In genomic region chr1:173562813-173563212, GRCh38 we compare ENCODE assay signal across 1 cellular context.
TF ChIP-seq lines count a peak whose summit lies in the region.

No MANE protein-coding gene starts in this region.

TF ChIP-seq in WTC11, 78 proteins besides CTCF, POLR2A, EP300 and RAD21 (continued from another document):
- no peak for TF ChIP-seq ZMAT4 (CRISPR knock-in tag; IDR thresholded peaks at IDR 0.05)
- no peak for TF ChIP-seq TEAD4 (CRISPR knock-in tag; IDR thresholded peaks at IDR 0.05)
- TF ChIP-seq, protein P1, sequence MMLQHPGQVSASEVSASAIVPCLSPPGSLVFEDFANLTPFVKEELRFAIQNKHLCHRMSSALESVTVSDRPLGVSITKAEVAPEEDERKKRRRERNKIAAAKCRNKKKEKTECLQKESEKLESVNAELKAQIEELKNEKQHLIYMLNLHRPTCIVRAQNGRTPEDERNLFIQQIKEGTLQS (CRISPR knock-in tag; conservative IDR thresholded peaks at IDR 0.05): no peak
- no peak for TF ChIP-seq ELF4 (CRISPR knock-in tag; IDR thresholded peaks at IDR 0.05; ENCODE audit: low read depth)
- TF ChIP-seq, protein P2, sequence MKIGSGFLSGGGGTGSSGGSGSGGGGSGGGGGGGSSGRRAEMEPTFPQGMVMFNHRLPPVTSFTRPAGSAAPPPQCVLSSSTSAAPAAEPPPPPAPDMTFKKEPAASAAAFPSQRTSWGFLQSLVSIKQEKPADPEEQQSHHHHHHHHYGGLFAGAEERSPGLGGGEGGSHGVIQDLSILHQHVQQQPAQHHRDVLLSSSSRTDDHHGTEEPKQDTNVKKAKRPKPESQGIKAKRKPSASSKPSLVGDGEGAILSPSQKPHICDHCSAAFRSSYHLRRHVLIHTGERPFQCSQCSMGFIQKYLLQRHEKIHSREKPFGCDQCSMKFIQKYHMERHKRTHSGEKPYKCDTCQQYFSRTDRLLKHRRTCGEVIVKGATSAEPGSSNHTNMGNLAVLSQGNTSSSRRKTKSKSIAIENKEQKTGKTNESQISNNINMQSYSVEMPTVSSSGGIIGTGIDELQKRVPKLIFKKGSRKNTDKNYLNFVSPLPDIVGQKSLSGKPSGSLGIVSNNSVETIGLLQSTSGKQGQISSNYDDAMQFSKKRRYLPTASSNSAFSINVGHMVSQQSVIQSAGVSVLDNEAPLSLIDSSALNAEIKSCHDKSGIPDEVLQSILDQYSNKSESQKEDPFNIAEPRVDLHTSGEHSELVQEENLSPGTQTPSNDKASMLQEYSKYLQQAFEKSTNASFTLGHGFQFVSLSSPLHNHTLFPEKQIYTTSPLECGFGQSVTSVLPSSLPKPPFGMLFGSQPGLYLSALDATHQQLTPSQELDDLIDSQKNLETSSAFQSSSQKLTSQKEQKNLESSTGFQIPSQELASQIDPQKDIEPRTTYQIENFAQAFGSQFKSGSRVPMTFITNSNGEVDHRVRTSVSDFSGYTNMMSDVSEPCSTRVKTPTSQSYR (CRISPR knock-in tag; IDR thresholded peaks at IDR 0.05): no peak
- TF ChIP-seq, protein P3, sequence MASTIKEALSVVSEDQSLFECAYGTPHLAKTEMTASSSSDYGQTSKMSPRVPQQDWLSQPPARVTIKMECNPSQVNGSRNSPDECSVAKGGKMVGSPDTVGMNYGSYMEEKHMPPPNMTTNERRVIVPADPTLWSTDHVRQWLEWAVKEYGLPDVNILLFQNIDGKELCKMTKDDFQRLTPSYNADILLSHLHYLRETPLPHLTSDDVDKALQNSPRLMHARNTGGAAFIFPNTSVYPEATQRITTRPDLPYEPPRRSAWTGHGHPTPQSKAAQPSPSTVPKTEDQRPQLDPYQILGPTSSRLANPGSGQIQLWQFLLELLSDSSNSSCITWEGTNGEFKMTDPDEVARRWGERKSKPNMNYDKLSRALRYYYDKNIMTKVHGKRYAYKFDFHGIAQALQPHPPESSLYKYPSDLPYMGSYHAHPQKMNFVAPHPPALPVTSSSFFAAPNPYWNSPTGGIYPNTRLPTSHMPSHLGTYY (CRISPR knock-in tag; IDR thresholded peaks at IDR 0.05): no peak
- no peak for TF ChIP-seq CREB1 (CRISPR knock-in tag; IDR thresholded peaks at IDR 0.05)
- TF ChIP-seq TCF7 (CRISPR knock-in tag; IDR thresholded peaks at IDR 0.05; ENCODE audit: low read depth): no peak
- no peak for TF ChIP-seq ESRRA (CRISPR knock-in tag; IDR thresholded peaks at IDR 0.05; ENCODE audit: borderline replicate concordance)
- TF ChIP-seq CBFB (CRISPR knock-in tag; IDR thresholded peaks at IDR 0.05; ENCODE audit: low read depth): no peak
- no peak for TF ChIP-seq SOX15 (CRISPR knock-in tag; IDR thresholded peaks at IDR 0.05)
- no peak for TF ChIP-seq ZBTB43 (CRISPR knock-in tag; IDR thresholded peaks at IDR 0.05)
- TF ChIP-seq NFE2L1 (CRISPR knock-in tag; IDR thresholded peaks at IDR 0.05): no peak
- no peak for TF ChIP-seq IRF2 (CRISPR knock-in tag; IDR thresholded peaks at IDR 0.05; ENCODE audit: borderline replicate concordance, low read depth)
- TF ChIP-seq, protein P4, sequence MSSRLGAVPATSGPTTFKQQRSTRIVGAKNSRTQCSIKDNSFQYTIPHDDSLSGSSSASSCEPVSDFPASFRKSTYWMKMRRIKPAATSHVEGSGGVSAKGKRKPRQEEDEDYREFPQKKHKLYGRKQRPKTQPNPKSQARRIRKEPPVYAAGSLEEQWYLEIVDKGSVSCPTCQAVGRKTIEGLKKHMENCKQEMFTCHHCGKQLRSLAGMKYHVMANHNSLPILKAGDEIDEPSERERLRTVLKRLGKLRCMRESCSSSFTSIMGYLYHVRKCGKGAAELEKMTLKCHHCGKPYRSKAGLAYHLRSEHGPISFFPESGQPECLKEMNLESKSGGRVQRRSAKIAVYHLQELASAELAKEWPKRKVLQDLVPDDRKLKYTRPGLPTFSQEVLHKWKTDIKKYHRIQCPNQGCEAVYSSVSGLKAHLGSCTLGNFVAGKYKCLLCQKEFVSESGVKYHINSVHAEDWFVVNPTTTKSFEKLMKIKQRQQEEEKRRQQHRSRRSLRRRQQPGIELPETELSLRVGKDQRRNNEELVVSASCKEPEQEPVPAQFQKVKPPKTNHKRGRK (CRISPR knock-in tag; IDR thresholded peaks at IDR 0.05; ENCODE audit: borderline replicate concordance): no peak
